1 cellular context compared by ENCODE assay signal in genomic region chr17:231191-231965, GRCh38.
TF ChIP-seq lines count a peak whose summit lies in the region.

No MANE protein-coding gene starts in this region.

TF ChIP-seq in HepG2, 621 proteins besides CTCF, POLR2A, EP300 and RAD21 (continued from another document):
- TF ChIP-seq, protein P1, sequence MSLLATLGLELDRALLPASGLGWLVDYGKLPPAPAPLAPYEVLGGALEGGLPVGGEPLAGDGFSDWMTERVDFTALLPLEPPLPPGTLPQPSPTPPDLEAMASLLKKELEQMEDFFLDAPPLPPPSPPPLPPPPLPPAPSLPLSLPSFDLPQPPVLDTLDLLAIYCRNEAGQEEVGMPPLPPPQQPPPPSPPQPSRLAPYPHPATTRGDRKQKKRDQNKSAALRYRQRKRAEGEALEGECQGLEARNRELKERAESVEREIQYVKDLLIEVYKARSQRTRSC (CRISPR knock-in tag; IDR thresholded peaks at IDR 0.05; ENCODE audit: low read depth), result no peak
- TF ChIP-seq REL (CRISPR knock-in tag; conservative IDR thresholded peaks at IDR 0.05) (no peak), ZNF576 (CRISPR knock-in tag; IDR thresholded peaks at IDR 0.05) (no peak), CBFB (CRISPR knock-in tag; IDR thresholded peaks at IDR 0.05) (no peak), ZNF12 (CRISPR knock-in tag; IDR thresholded peaks at IDR 0.05) (no peak), SSRP1 (CRISPR knock-in tag; IDR thresholded peaks at IDR 0.05) (no peak), ZNF562 (CRISPR knock-in tag; IDR thresholded peaks at IDR 0.05; ENCODE audit: borderline replicate concordance) (no peak), ZNF883 (CRISPR knock-in tag; IDR thresholded peaks at IDR 0.05; ENCODE audit: not compliant biosample characterization) (no peak), ZNF816 (CRISPR knock-in tag; IDR thresholded peaks at IDR 0.05; ENCODE audit: borderline replicate concordance) (no peak), SAP130 (CRISPR knock-in tag; IDR thresholded peaks at IDR 0.05; ENCODE audit: low read depth) (no peak)
- TF ChIP-seq, protein P2, sequence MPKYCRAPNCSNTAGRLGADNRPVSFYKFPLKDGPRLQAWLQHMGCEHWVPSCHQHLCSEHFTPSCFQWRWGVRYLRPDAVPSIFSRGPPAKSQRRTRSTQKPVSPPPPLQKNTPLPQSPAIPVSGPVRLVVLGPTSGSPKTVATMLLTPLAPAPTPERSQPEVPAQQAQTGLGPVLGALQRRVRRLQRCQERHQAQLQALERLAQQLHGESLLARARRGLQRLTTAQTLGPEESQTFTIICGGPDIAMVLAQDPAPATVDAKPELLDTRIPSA (CRISPR knock-in tag; IDR thresholded peaks at IDR 0.05; ENCODE audit: borderline replicate concordance), result no peak
